ENCODE assay signal across 8 cellular contexts in the genomic region with DNA sequence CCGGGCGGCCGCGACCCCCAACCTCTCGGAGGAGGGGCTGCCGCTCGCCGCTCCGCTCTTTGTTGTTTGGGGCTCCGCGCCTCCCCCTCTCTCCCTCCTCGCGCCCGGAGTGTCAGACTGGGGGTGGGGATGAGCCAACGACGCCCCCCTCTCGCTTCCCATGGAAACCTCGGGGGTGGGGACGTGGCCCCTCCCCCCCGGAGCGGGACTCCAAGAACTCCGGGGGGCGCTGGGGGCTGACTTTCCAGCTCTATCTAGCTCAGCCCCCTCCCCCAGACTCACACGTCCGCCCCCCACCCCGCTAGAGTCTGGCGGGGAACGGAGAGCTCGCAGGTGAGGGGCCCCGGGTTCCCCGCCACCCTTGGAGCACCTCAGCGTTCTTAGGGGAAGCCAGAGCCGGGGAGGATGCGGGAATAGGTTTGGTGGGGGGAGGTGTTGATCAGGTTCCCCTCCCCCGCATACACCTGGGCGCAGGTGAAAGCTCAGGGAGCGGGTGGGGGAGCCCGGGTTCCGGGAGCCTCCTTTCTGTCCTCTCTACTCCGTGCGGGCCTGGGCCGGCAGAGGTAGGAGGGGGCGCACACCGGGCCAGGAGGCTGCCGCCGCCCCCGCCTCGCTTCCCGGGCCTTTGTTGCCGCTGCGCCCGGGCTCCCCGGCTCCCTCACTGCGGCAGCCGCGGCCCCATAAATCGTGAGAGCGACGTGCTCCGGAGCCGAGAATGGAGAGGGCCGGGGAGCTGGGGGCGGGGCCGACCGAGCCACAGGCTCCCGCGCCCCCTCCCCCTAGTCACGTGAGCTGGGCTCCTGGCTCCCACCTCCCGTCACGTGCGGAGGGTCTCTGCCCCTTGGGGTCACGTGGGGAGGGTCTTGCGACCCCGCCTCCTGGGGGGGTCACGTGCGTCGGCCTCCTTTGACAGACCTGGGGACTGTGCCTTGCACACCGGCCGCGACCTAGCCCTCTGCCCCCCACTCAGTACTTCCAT. TPM values are rescaled to one million over a fixed set of nuclear protein-coding genes. Genes with fewer than 3 reads are reported as not detected.
A peak's percentile ranks its signal among the peaks of the same experiment; 100 is the strongest.
DNase-seq lines count a peak whose midpoint lies in the region; ATAC-seq, FAIRE-seq and TF ChIP-seq lines count a peak whose summit lies in the region.

No MANE protein-coding gene starts in this region.

- peaks cover 0 to 53% (median 27%) of the 10 kb centered on the region in 3 donors for H3K27me3 ChIP-seq in psoas muscle (ENCODE audit: insufficient read depth in 3 of 3, low read length in 2 of 3)

- no peaks in the 10 kb centered on the region for H3K9me3 ChIP-seq in psoas muscle

- ATAC-seq in natural killer cell treated with Interleukin-12 subunit alpha and Interleukin-12 subunit beta and Interleukin-15 and Interleukin-18, amount 100 ng/mL, for 72 hours: no peak
- ATAC-seq in natural killer cell (no peak), psoas muscle (no peak), GM19324 (IDR thresholded peaks at IDR 0.05; ENCODE audit: low FRiP score, unreplicated experiment) (no peak), HG03565 (IDR thresholded peaks at IDR 0.05; ENCODE audit: unreplicated experiment) (no peak)

- no peak for FAIRE-seq in GM19239 (lab: Jason Lieb, UNC)

- H3K27ac ChIP-seq in psoas muscle: no peak overlapping the region

- H3K27me3 Mint-ChIP-seq in natural killer cell treated with Interleukin-12 subunit alpha and Interleukin-12 subunit beta and Interleukin-15 and Interleukin-18, amount 100 ng/mL, for 72 hours: peaks cover 26 to 36% of the 10 kb centered on the region in 2 donors
- H3K27me3 Mint-ChIP-seq in natural killer cell (ENCODE audit: low read depth in 2 of 2): peaks cover 25 to 37% of the 10 kb centered on the region in 2 donors

- H3K4me1 ChIP-seq in psoas muscle: peaks cover 24% of the 10 kb centered on the region

- no peaks in the 10 kb centered on the region for H3K36me3 ChIP-seq in psoas muscle (ENCODE audit: insufficient read depth in 1 of 2, low read depth in 1 of 2)

- TF ChIP-seq CTCF in natural killer cell (IDR thresholded peaks at IDR 0.05) (no peak), psoas muscle (IDR thresholded peaks at IDR 0.05) (no peak)

- no peaks in the 10 kb centered on the region for H3K9me3 Mint-ChIP-seq in natural killer cell treated with Interleukin-12 subunit alpha and Interleukin-12 subunit beta and Interleukin-15 and Interleukin-18, amount 100 ng/mL, for 72 hours
- no peaks in the 10 kb centered on the region for H3K9me3 Mint-ChIP-seq in natural killer cell

- intact Hi-C loops in natural killer cell (cut with micrococcal nuclease) (no loop called here), psoas muscle (cut with DNase I) (loop anchor here (5.0 kb wide), 2 partner anchors 38 to 108 kb away; a partner anchor contains a TSS)

- no peak overlapping the region for H3K27ac Mint-ChIP-seq in natural killer cell treated with Interleukin-12 subunit alpha and Interleukin-12 subunit beta and Interleukin-15 and Interleukin-18, amount 100 ng/mL, for 72 hours
- peak overlapping the region in 1 of 2 donors; percentile 71 for H3K27ac Mint-ChIP-seq in natural killer cell

- peak overlapping the region; percentile 81 for H3K4me3 Mint-ChIP-seq in natural killer cell treated with Interleukin-12 subunit alpha and Interleukin-12 subunit beta and Interleukin-15 and Interleukin-18, amount 100 ng/mL, for 72 hours
- no peak overlapping the region for H3K4me3 Mint-ChIP-seq in natural killer cell

- peak; percentile 32 for DNase-seq in natural killer cell treated with Interleukin-12 subunit alpha and Interleukin-12 subunit beta and Interleukin-15 and Interleukin-18, amount 100 ng/mL, for 72 hours (ENCODE audit: low spot score)
- no peak for DNase-seq in natural killer cell
- DNase-seq in OCI-M1 (lab: John Stamatoyannopoulos, UW): peak; percentile 43
- peak; percentile 91 for DNase-seq in ecto neural progenitor cell (ENCODE audit: low spot score)
- DNase-seq in psoas muscle: no peak
- DNase-seq in GM19239 (ENCODE audit: insufficient read length, low spot score): no peak

- H3K4me3 ChIP-seq in psoas muscle: peak overlapping the region; percentile 64

- 0 to 2% (median 1%) methylated on average over 31 to 80 of the region's 80 CpGs for WGBS in psoas muscle, 3 donors

- H3K36me3 Mint-ChIP-seq in natural killer cell treated with Interleukin-12 subunit alpha and Interleukin-12 subunit beta and Interleukin-15 and Interleukin-18, amount 100 ng/mL, for 72 hours: peaks cover 6% of the 10 kb centered on the region
- H3K36me3 Mint-ChIP-seq in natural killer cell: no peaks in the 10 kb centered on the region

- peaks cover 30 to 36% of the 10 kb centered on the region in 2 donors for H3K4me1 Mint-ChIP-seq in natural killer cell treated with Interleukin-12 subunit alpha and Interleukin-12 subunit beta and Interleukin-15 and Interleukin-18, amount 100 ng/mL, for 72 hours (ENCODE audit: low read depth in 2 of 2)
- peaks cover 37 to 53% of the 10 kb centered on the region in 2 donors for H3K4me1 Mint-ChIP-seq in natural killer cell

RNA-seq across cellular contexts. Expression of a gene that starts 1.9 kb away (rescaled TPM):
- 1 to 10 TPM in 1 of 2 donors, not detected in 1; 1.2 TPM for total RNA-seq in natural killer cell treated with Interleukin-12 subunit alpha and Interleukin-12 subunit beta and Interleukin-15 and Interleukin-18, amount 100 ng/mL, for 72 hours
- total RNA-seq in natural killer cell (1 to 10 TPM in 1 of 3 donors, under 1 TPM in 2; 0.52 to 1.1 (median 0.68) TPM), psoas muscle (under 1 TPM in 3 of 4 donors, not detected in 1; 0.32 to 0.69 (median 0.57) TPM)
- polyA plus RNA-seq in psoas muscle: under 1 TPM; 0.17 to 1.00 (median 0.39) TPM

RNA-seq across cellular contexts. Expression of a gene that starts 17.0 kb away (rescaled TPM):
- total RNA-seq in natural killer cell treated with Interleukin-12 subunit alpha and Interleukin-12 subunit beta and Interleukin-15 and Interleukin-18, amount 100 ng/mL, for 72 hours: 1 to 10 TPM; 1.7 to 4.7 TPM
- total RNA-seq in natural killer cell: 1 to 10 TPM; 4.6 to 6.8 (median 5.5) TPM
- total RNA-seq in psoas muscle: 1 to 10 TPM in 1 of 4 donors, under 1 TPM in 3; 0.69 to 1.1 (median 0.77) TPM
- 1 to 10 TPM in 2 of 3 donors, under 1 TPM in 1; 0.39 to 1.3 (median 1.2) TPM for polyA plus RNA-seq in psoas muscle

RNA-seq across cellular contexts. Expression of a gene that starts 29.4 kb away (rescaled TPM):
- total RNA-seq in natural killer cell treated with Interleukin-12 subunit alpha and Interleukin-12 subunit beta and Interleukin-15 and Interleukin-18, amount 100 ng/mL, for 72 hours: 100 to 1,000 TPM in 1 of 2 donors, 10 to 100 TPM in 1; 42.1 to 107 TPM
- total RNA-seq in natural killer cell: 10 to 100 TPM; 54.6 to 83.2 (median 64.7) TPM
- 10 to 100 TPM; 38.4 to 50.9 (median 49.3) TPM for total RNA-seq in psoas muscle
- 10 to 100 TPM; 33.2 to 45.4 (median 41.0) TPM for polyA plus RNA-seq in psoas muscle

RNA-seq across cellular contexts. Expression of a gene that starts 46.9 kb away (rescaled TPM):
- not detected for total RNA-seq in natural killer cell treated with Interleukin-12 subunit alpha and Interleukin-12 subunit beta and Interleukin-15 and Interleukin-18, amount 100 ng/mL, for 72 hours
- total RNA-seq in natural killer cell: under 1 TPM in 2 of 3 donors, not detected in 1; 0.35 to 0.60 TPM
- under 1 TPM in 2 of 4 donors, not detected in 2; 0.12 to 0.34 TPM for total RNA-seq in psoas muscle
- polyA plus RNA-seq in psoas muscle: not detected

RNA-seq across cellular contexts. Expression of a gene that starts 47.0 kb away (rescaled TPM):
- under 1 TPM in 1 of 2 donors, not detected in 1; 0.57 TPM for total RNA-seq in natural killer cell treated with Interleukin-12 subunit alpha and Interleukin-12 subunit beta and Interleukin-15 and Interleukin-18, amount 100 ng/mL, for 72 hours
- total RNA-seq in natural killer cell (under 1 TPM; 0.30 to 0.92 (median 0.32) TPM), psoas muscle (under 1 TPM in 2 of 4 donors, not detected in 2; 0.19 to 0.56 TPM)
- under 1 TPM; 0.04 to 0.38 (median 0.07) TPM for polyA plus RNA-seq in psoas muscle

Comparison
In these comparisons a context has a peak if more than half of its experiments do, and no peak if none do; other contexts are left out.
1. DNase-seq: peak in natural killer cell treated with Interleukin-12 subunit alpha and Interleukin-12 subunit beta and Interleukin-15 and Interleukin-18, amount 100 ng/mL, for 72 hours (single experiment), OCI-M1 (single experiment) and ecto neural progenitor cell (single experiment); none in natural killer cell (single experiment), psoas muscle (0 of 2) and GM19239 (single experiment).